In genomic region chr11:62560566-62561103, GRCh38 we compare ENCODE assay signal across 1 cellular context.
TF ChIP-seq lines count a peak whose summit lies in the region.

No MANE protein-coding gene starts in this region.

TF ChIP-seq in K562, 482 proteins besides CTCF, POLR2A, EP300 and RAD21 (continued from another document):
- TF ChIP-seq CREM (IDR thresholded peaks at IDR 0.05; ENCODE audit: low read depth) (peak; percentile 40; the same call in 1 of the 2 replicates), ZC3H11A (IDR thresholded peaks at IDR 0.05; ENCODE audit: low read depth, low read length) (no peak), ZNF354B (CRISPR knock-in tag; IDR thresholded peaks at IDR 0.05) (no peak), CHD2 (IDR thresholded peaks at IDR 0.05; ENCODE audit: low read depth, low read length) (no peak), HCFC1 (IDR thresholded peaks at IDR 0.05; ENCODE audit: low read depth, low read length) (0 out of 2 replicates have a peak, but pooled peaks have one; percentile 15), ZBTB1 (CRISPR knock-in tag; IDR thresholded peaks at IDR 0.05; ENCODE audit: borderline replicate concordance, low read depth) (no peak), CREB1 (IDR thresholded peaks at IDR 0.05) (no peak), CREB1 (CRISPR knock-in tag; IDR thresholded peaks at IDR 0.05) (no peak; the same call in 1 of the 2 replicates), TARDBP (IDR thresholded peaks at IDR 0.05) (no peak; the same call in 1 of the 2 replicates), ZBTB26 (CRISPR knock-in tag; IDR thresholded peaks at IDR 0.05) (no peak), TBL1XR1 (IDR thresholded peaks at IDR 0.05; ENCODE audit: low read length in 2 of 2) (peak in 1 of 2 experiments; percentile 61; a peak in 1 of 4 replicates), TGIF2 (CRISPR knock-in tag; IDR thresholded peaks at IDR 0.05) (no peak), ETV1 (tag; conservative IDR thresholded peaks at IDR 0.05; ENCODE audit: low read depth) (no peak), KLF1 (tag; IDR thresholded peaks at IDR 0.05) (no peak), ZNF239 (CRISPR knock-in tag; IDR thresholded peaks at IDR 0.05) (no peak), STAG1 (CRISPR knock-in tag; IDR thresholded peaks at IDR 0.05; ENCODE audit: borderline replicate concordance) (peak; percentile 52; the same call in 1 of the 2 replicates), HDAC8 (tag; IDR thresholded peaks at IDR 0.05) (no peak), ZNF24 (IDR thresholded peaks at IDR 0.05) (peak; percentile 41; the same call in 1 of the 2 replicates), JUN (IDR thresholded peaks at IDR 0.05; ENCODE audit: borderline replicate concordance, low read depth, low read length) (0 out of 2 replicates have a peak, but pooled peaks have one; percentile 73), JUN (CRISPR knock-in tag; IDR thresholded peaks at IDR 0.05; ENCODE audit: borderline replicate concordance) (peak; percentile 45; the same call in 1 of the 2 replicates), EP400 (IDR thresholded peaks at IDR 0.05) (peak; percentile 45; the same call in 1 of the 2 replicates), PRDM10 (IDR thresholded peaks at IDR 0.05; ENCODE audit: partially characterized antibody) (peak; percentile 52), GTF2B (IDR thresholded peaks at IDR 0.05; ENCODE audit: extremely low read depth, insufficient read length) (no peak), SOX6 (IDR thresholded peaks at IDR 0.05) (peak; percentile 54; the same call in 1 of the 2 replicates), FOXM1 (IDR thresholded peaks at IDR 0.05; ENCODE audit: low read depth) (peak; percentile 14; the same call in 1 of the 2 replicates), FOXM1 (CRISPR knock-in tag; IDR thresholded peaks at IDR 0.05; ENCODE audit: low read depth) (no peak), PPARD (CRISPR knock-in tag; IDR thresholded peaks at IDR 0.05) (no peak), SMARCE1 (IDR thresholded peaks at IDR 0.05) (peak; percentile 56; the same call in 1 of the 2 replicates), TAL1 (IDR thresholded peaks at IDR 0.05) (no peak), NONO (IDR thresholded peaks at IDR 0.05; ENCODE audit: low read depth in 2 of 2, low read length in 1 of 2) (peak in 1 of 2 experiments; percentile 50; a peak in 1 of 4 replicates), ZNF79 (CRISPR knock-in tag; IDR thresholded peaks at IDR 0.05; ENCODE audit: low read depth) (no peak), ZBTB33 (CRISPR knock-in tag; IDR thresholded peaks at IDR 0.05) (0 out of 2 replicates have a peak, but pooled peaks have one; percentile 52), CHD1 (IDR thresholded peaks at IDR 0.05; ENCODE audit: low read length) (no peak), MYC (IDR thresholded peaks at IDR 0.05; ENCODE audit: low read depth, low read length) (peak; percentile 77; the same call in 1 of the 2 replicates), MYC (CRISPR knock-in tag; IDR thresholded peaks at IDR 0.05; ENCODE audit: borderline replicate concordance, low read depth) (no peak), RBM25 (IDR thresholded peaks at IDR 0.05; ENCODE audit: low read depth, low read length, severe bottlenecking) (no peak), CBX3 (IDR thresholded peaks at IDR 0.05; ENCODE audit: borderline replicate concordance in 1 of 2, low read length in 2 of 2) (peak in 1 of 2 experiments; percentile 36; a peak in 1 of 3 replicates), NFATC3 (IDR thresholded peaks at IDR 0.05) (peak; percentile 88)
- TF ChIP-seq, protein P1, sequence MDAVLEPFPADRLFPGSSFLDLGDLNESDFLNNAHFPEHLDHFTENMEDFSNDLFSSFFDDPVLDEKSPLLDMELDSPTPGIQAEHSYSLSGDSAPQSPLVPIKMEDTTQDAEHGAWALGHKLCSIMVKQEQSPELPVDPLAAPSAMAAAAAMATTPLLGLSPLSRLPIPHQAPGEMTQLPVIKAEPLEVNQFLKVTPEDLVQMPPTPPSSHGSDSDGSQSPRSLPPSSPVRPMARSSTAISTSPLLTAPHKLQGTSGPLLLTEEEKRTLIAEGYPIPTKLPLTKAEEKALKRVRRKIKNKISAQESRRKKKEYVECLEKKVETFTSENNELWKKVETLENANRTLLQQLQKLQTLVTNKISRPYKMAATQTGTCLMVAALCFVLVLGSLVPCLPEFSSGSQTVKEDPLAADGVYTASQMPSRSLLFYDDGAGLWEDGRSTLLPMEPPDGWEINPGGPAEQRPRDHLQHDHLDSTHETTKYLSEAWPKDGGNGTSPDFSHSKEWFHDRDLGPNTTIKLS (IDR thresholded peaks at IDR 0.05; ENCODE audit: borderline replicate concordance, low read depth): no peak
- TF ChIP-seq, protein P2, sequence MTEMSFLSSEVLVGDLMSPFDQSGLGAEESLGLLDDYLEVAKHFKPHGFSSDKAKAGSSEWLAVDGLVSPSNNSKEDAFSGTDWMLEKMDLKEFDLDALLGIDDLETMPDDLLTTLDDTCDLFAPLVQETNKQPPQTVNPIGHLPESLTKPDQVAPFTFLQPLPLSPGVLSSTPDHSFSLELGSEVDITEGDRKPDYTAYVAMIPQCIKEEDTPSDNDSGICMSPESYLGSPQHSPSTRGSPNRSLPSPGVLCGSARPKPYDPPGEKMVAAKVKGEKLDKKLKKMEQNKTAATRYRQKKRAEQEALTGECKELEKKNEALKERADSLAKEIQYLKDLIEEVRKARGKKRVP (CRISPR knock-in tag; IDR thresholded peaks at IDR 0.05): peak; percentile 6; the same call in 1 of the 2 replicates
- TF ChIP-seq, protein P3, sequence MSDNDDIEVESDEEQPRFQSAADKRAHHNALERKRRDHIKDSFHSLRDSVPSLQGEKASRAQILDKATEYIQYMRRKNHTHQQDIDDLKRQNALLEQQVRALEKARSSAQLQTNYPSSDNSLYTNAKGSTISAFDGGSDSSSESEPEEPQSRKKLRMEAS (CRISPR knock-in tag; IDR thresholded peaks at IDR 0.05): 0 out of 2 replicates have a peak, but pooled peaks have one; percentile 53
